In the genomic region with DNA sequence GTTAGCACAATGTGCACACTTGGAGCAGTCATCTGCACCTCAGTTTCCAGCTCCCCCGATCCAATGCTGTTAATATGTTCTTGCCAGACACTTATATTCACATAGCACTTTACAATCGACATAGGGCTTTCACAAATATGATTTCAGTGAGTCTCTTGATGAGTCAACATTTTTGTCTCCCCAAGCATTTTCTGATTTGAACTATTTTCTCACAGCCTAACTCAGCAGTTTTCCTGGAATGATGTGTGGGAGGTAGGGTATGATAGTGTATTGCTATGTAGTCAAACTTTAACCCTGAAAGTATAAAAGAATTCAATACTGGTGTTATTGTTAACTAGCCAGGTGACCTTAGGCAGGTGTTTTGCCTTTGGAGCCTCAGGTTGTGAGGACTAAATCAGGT, we compare ENCODE assay signal across 27 cellular contexts.
DNase-seq lines count a peak whose midpoint lies in the region; TF ChIP-seq lines count a peak whose summit lies in the region.
"Had no signal": no experiment of that assay in that cellular context is flagged by ENCODE, and none has a peak within 500 bp of the region (broad histone marks: within the 10 kb centered on the region; RNA-seq: fewer than 3 reads in every experiment).

No MANE protein-coding gene starts in this region.

- no peaks in the 10 kb centered on the region for H3F3A ChIP-seq in GM23248 (ENCODE audit: insufficient read depth)

- in situ Hi-C loops in GM23248 (cut with MboI), result no loop called here

- no peaks in the 10 kb centered on the region for H4K20me1 ChIP-seq in GM23248 (ENCODE audit: insufficient read depth)
- H4K20me1 ChIP-seq in Karpas-422 (ENCODE audit: insufficient read depth, low read depth, low read length), result no peaks in the 10 kb centered on the region

- H3K27me3 ChIP-seq in GM23248 (replicated peaks; ENCODE audit: insufficient read depth), result no peaks in the 10 kb centered on the region
- no peaks in the 10 kb centered on the region for H3K27me3 ChIP-seq in Karpas-422 (ENCODE audit: low read length)
- H3K27me3 ChIP-seq: adrenal gland, left lung, right atrium auricular region had no signal

- no peaks in the 10 kb centered on the region for H3K79me2 ChIP-seq in GM23248 (ENCODE audit: insufficient read depth)
- no peaks in the 10 kb centered on the region for H3K79me2 ChIP-seq in Karpas-422 (ENCODE audit: low read length)
- H3K79me2 ChIP-seq: parathyroid adenoma had no signal

- no peak for TF ChIP-seq CTCF in fibroblast of pulmonary artery (IDR thresholded peaks at IDR 0.05; ENCODE audit: low read length, missing control alignments)

- DNase-seq in GM23248 (peak; percentile 53), amniotic epithelial cell (ENCODE audit: low read depth) (peak; percentile 39), fibroblast of pulmonary artery (ENCODE audit: low read depth) (peak; percentile 55), renal cortical epithelial cell (ENCODE audit: low read depth) (peak; percentile 58), Karpas-422 (no peak), HK-2 (ENCODE audit: unreplicated experiment) (no peak)
- no peak for DNase-seq in activated effector memory CD4-positive, alpha-beta T cell treated with Interleukin-2 at 50 U/mL for 16 hours
- DNase-seq: activated CD4-positive, alpha-beta T cell treated with anti-CD3 and anti-CD28 coated beads, Interleukin-2, amount 50 U/mL, for 48 hours; activated CD4-positive, CD25-positive, alpha-beta regulatory T cell treated with anti-CD3 and anti-CD28 coated beads, Interleukin-2, amount 50 U/mL, for 72 hours; activated T-cell treated with anti-CD3 and anti-CD28 coated beads, Interleukin-2, amount 50 U/mL, for 48 hours; adrenal gland; CD8-positive, alpha-beta memory T cell; HCEC 1CT; immature natural killer cell; left lung; mesendoderm; NCI-H1092 treated with DMSO at 0.1 percent for 48 hours; NCI-H187 treated with DMSO at 0.1 percent for 48 hours; NCI-H2171 treated with DMSO at 0.1 percent for 48 hours; NCI-H524; SHP77 treated with DMSO at 0.1 percent for 48 hours; stimulated activated CD4-positive, alpha-beta T cell treated with anti-CD3 and anti-CD28 coated beads, Interleukin-1b, Interleukin-23, amount 100 ng/mL, for 48 hours; stimulated activated naive CD8-positive, alpha-beta T cell treated with anti-CD3 and anti-CD28 coated beads, Interleukin-15, Interleukin-2, amounts not matched to agents 100 U/mL and 50 U/mL, for 24 hours had no signal

- WGBS in GM23248 (ENCODE audit: low coverage in 1 of 2, low lambda C conversion rate in 2 of 2, missing lambda C conversion rate in 2 of 2), 2 experiments, result 59 to 65% methylated on average over 2 of the region's 2 CpGs

- H3K9me3 ChIP-seq in GM23248 (ENCODE audit: low read depth), result no peaks in the 10 kb centered on the region
- H3K9me3 ChIP-seq in Karpas-422 (ENCODE audit: low read length), result no peaks in the 10 kb centered on the region
- H3K9me3 ChIP-seq: adrenal gland, left lung, right atrium auricular region, thoracic aorta had no signal

- H3K4me3 ChIP-seq in GM23248 (no peak overlapping the region), fibroblast of pulmonary artery (replicated peaks; ENCODE audit: low read depth, low read length) (no peak overlapping the region), Karpas-422 (ENCODE audit: low read length) (no peak overlapping the region)
- H3K4me3 ChIP-seq: adrenal gland, left lung, right atrium auricular region, smooth muscle cell, thoracic aorta had no signal

- H3K4me2 ChIP-seq in GM23248 (ENCODE audit: unreplicated experiment), result no peak overlapping the region
- H3K4me2 ChIP-seq in Karpas-422 (ENCODE audit: low read depth, low read length, poor library complexity, severe bottlenecking), result no peak overlapping the region
- H3K4me2 ChIP-seq: smooth muscle cell had no signal

- no peak overlapping the region for H3K27ac ChIP-seq in GM23248
- no peak overlapping the region for H3K27ac ChIP-seq in Karpas-422 (ENCODE audit: low read length)
- H3K27ac ChIP-seq: adrenal gland, left lung, parathyroid adenoma, right atrium auricular region, thoracic aorta had no signal

- H2AFZ ChIP-seq in GM23248, result no peak overlapping the region
- H2AFZ ChIP-seq in Karpas-422 (ENCODE audit: low read length), result no peak overlapping the region
- H2AFZ ChIP-seq: parathyroid adenoma had no signal

- peaks cover 10% of the 10 kb centered on the region; the same call in 1 of the 2 replicates for H3K4me1 ChIP-seq in GM23248 (ENCODE audit: insufficient read depth)
- no peaks in the 10 kb centered on the region for H3K4me1 ChIP-seq in Karpas-422 (ENCODE audit: low read length)
- H3K4me1 ChIP-seq: adrenal gland, left lung, right atrium auricular region had no signal

- H3K9ac ChIP-seq in GM23248 (no peak overlapping the region), Karpas-422 (ENCODE audit: low read length) (no peak overlapping the region)
- H3K9ac ChIP-seq: parathyroid adenoma had no signal

- H3K36me3 ChIP-seq in GM23248 (ENCODE audit: low read depth) (no peaks in the 10 kb centered on the region), Karpas-422 (ENCODE audit: insufficient read depth, low read length) (no peaks in the 10 kb centered on the region)
- H3K36me3 ChIP-seq: adrenal gland, left lung, right atrium auricular region, thoracic aorta had no signal

- H3K9me2 ChIP-seq in GM23248 (ENCODE audit: insufficient read depth) (no peaks in the 10 kb centered on the region), Karpas-422 (replicated peaks; ENCODE audit: insufficient read depth, low read length) (no peaks in the 10 kb centered on the region)

Comparison
In these comparisons a context has a peak if more than half of its experiments do, and no peak if none do; other contexts are left out.
1. DNase-seq: peak in GM23248 (single experiment), amniotic epithelial cell (single experiment), fibroblast of pulmonary artery (single experiment) and renal cortical epithelial cell (single experiment); none in Karpas-422 (single experiment), activated effector memory CD4-positive, alpha-beta T cell treated with Interleukin-2 at 50 U/mL for 16 hours (single experiment) and HK-2 (single experiment).